29 cellular contexts compared by ENCODE assay signal in genomic region chr9:105069285-105070065, GRCh38.
A peak's percentile ranks its signal among the peaks of the same experiment; 100 is the strongest.
DNase-seq lines count a peak whose midpoint lies in the region; TF ChIP-seq lines count a peak whose summit lies in the region.
"Had no signal": no experiment of that assay in that cellular context is flagged by ENCODE, and none has a peak within 500 bp of the region (broad histone marks: within the 10 kb centered on the region; RNA-seq: fewer than 3 reads in every experiment).

No MANE protein-coding gene starts in this region.

- H4K20me1 ChIP-seq in PC-9 (ENCODE audit: insufficient read depth) (no peaks in the 10 kb centered on the region), smooth muscle cell (ENCODE audit: low read depth) (no peaks in the 10 kb centered on the region)

- H3K4me3 Mint-ChIP-seq in endodermal cell: no peak overlapping the region
- H3K4me3 Mint-ChIP-seq: activated CD4-positive, alpha-beta T cell treated with anti-CD3 and anti-CD28 coated beads, Interleukin-2, amount 10 ng/mL, durations not matched to agents 7 days and 5 days; B cell; brain; CD8-positive, alpha-beta T cell; neural crest cell; stimulated activated naive B cell treated with anti-CD40 and anti-IgM and Interleukin-4, amounts not matched to agents 10 μg/mL and 1 μg/mL and 100 μg/mL, for 72 hours; WTC11 had no signal

- no peaks in the 10 kb centered on the region for H3K36me3 Mint-ChIP-seq in endodermal cell (ENCODE audit: low read depth)
- H3K36me3 Mint-ChIP-seq: brain; CD8-positive, alpha-beta T cell; stimulated activated naive B cell treated with anti-CD40 and anti-IgM and Interleukin-4, amounts not matched to agents 10 μg/mL and 1 μg/mL and 100 μg/mL, for 72 hours had no signal

- H3K79me2 ChIP-seq in PC-9 (ENCODE audit: low read depth): no peaks in the 10 kb centered on the region
- H3K79me2 ChIP-seq in smooth muscle cell (ENCODE audit: low read depth): no peaks in the 10 kb centered on the region

- 75% methylated on average over 6 of the region's 6 CpGs for WGBS in smooth muscle cell (ENCODE audit: low lambda C conversion rate)
- WGBS in endodermal cell (ENCODE audit: insufficient coverage in 1 of 2, insufficient read length in 1 of 2), 2 experiments: 94 to 97% methylated on average over 3 to 6 of the region's 6 CpGs
- 80 to 88% (median 83%) methylated on average over 6 of the region's 6 CpGs for whole genome bisulfite sequencing in stomach, 5 donors
- WGBS in prostate gland: 88% methylated on average over 6 of the region's 6 CpGs

- peak; percentile 18 for DNase-seq in SIG-M5 treated with dmso at 0.1 percent for 504 hours (lab: John Stamatoyannopoulos, UW; ENCODE audit: unreplicated experiment)
- DNase-seq in SIG-M5 (lab: John Stamatoyannopoulos, UW): no peak
- peak in 1 of 2 experiments; percentile 59 for DNase-seq in PC-9
- DNase-seq in fibroblast of villous mesenchyme (ENCODE audit: low read depth): peak; percentile 88
- DNase-seq in smooth muscle cell (lab: John Stamatoyannopoulos, UW; ENCODE audit: unreplicated experiment): no peak
- no peak for DNase-seq in endodermal cell
- DNase-seq in stomach: no peak
- DNase-seq in prostate gland (ENCODE audit: low spot score): no peak
- DNase-seq: 8988T; activated CD4-positive, alpha-beta T cell treated with anti-CD3 and anti-CD28 coated beads, Interleukin-2, amount 10 ng/mL, durations not matched to agents 7 days and 5 days; activated T-cell treated with anti-CD3 and anti-CD28 coated beads, Interleukin-2, amount 50 U/mL, for 48 hours; CD8-positive, alpha-beta T cell; DMS153; effector CD4-positive, alpha-beta T cell; GDM1; glutamatergic neuron; Kasumi-1; NCI-H1694 treated with DMSO at 0.1 percent for 48 hours; NCI-H2171 treated with DMSO at 0.1 percent for 48 hours; NCI-H524; posterior cingulate gyrus; SJCRH30; stimulated activated naive B cell treated with anti-CD40 and anti-IgM and Interleukin-4, amounts not matched to agents 10 μg/mL and 1 μg/mL and 100 μg/mL, for 72 hours; uterus had no signal

- TF ChIP-seq POLR2A in stomach (IDR thresholded peaks at IDR 0.05) (no peak), prostate gland (IDR thresholded peaks at IDR 0.05) (no peak)

- intact Hi-C loops in PC-9 (cut with micrococcal nuclease; ENCODE audit: unreplicated experiment): loop anchor here (2.0 to 10.0 kb wide), 4 partner anchors 48 to 1355 kb away; partner anchors contain the start of gene SLC44A1
- intact Hi-C loops in stomach (cut with DNase I; ENCODE audit: low total_unique reads): loop anchor here (10.0 kb wide), 1 partner anchor 75 kb away; no protein-coding TSS in a partner anchor
- intact Hi-C loops in prostate gland (cut with DNase I): loop anchor here (10.0 kb wide), 3 partner anchors 85 to 205 kb away; partner anchors contain the start of gene ABCA1

- H2AFZ ChIP-seq in PC-9 (no peak overlapping the region), smooth muscle cell (ENCODE audit: low read depth) (no peak overlapping the region)

- no peak overlapping the region for H3K4me3 ChIP-seq in PC-9
- no peak overlapping the region for H3K4me3 ChIP-seq in fibroblast of villous mesenchyme (ENCODE audit: low read depth, low read length)
- no peak overlapping the region for H3K4me3 ChIP-seq in smooth muscle cell
- no peak overlapping the region for H3K4me3 ChIP-seq in endodermal cell (ENCODE audit: low read length)
- no peak overlapping the region for H3K4me3 ChIP-seq in stomach
- H3K4me3 ChIP-seq in prostate gland: no peak overlapping the region
- H3K4me3 ChIP-seq: lung, SJCRH30, uterus had no signal

- peaks cover 5% of the 10 kb centered on the region for H3K9me3 Mint-ChIP-seq in endodermal cell
- H3K9me3 Mint-ChIP-seq: activated CD4-positive, alpha-beta T cell treated with anti-CD3 and anti-CD28 coated beads, Interleukin-2, amount 10 ng/mL, durations not matched to agents 7 days and 5 days; CD8-positive, alpha-beta T cell; stimulated activated naive B cell treated with anti-CD40 and anti-IgM and Interleukin-4, amounts not matched to agents 10 μg/mL and 1 μg/mL and 100 μg/mL, for 72 hours had no signal

- CTCF ChIA-PET in PC-9 (lab: Charles Lee): no interaction called here

- no peak for TF ChIP-seq EP300 in stomach (IDR thresholded peaks at IDR 0.05)

- TF ChIP-seq CTCF in PC-9 (conservative IDR thresholded peaks at IDR 0.05): no peak
- TF ChIP-seq CTCF in fibroblast of villous mesenchyme (IDR thresholded peaks at IDR 0.05; ENCODE audit: insufficient read depth, low read depth, low read length): no peak
- TF ChIP-seq CTCF in smooth muscle cell (IDR thresholded peaks at IDR 0.05; ENCODE audit: borderline replicate concordance, insufficient read depth, poor library complexity, severe bottlenecking): no peak
- no peak for TF ChIP-seq CTCF in endodermal cell (conservative IDR thresholded peaks at IDR 0.05)
- TF ChIP-seq CTCF in stomach (IDR thresholded peaks at IDR 0.05): no peak
- TF ChIP-seq CTCF in prostate gland (IDR thresholded peaks at IDR 0.05): no peak

- BruUV-seq in PC-9 (replicated peaks; lab: Mats Ljungman, UMichigan): no TSS peak

- H3K27ac ChIP-seq in PC-9 (peak overlapping the region; percentile 89), smooth muscle cell (ENCODE audit: low read depth) (peak overlapping the region; percentile 97), endodermal cell (ENCODE audit: low read depth, low read length) (no peak overlapping the region), stomach (no peak overlapping the region), prostate gland (no peak overlapping the region)
- H3K27ac ChIP-seq: SJCRH30, uterus had no signal

- POLR2A ChIA-PET in PC-9 (lab: Charles Lee; ENCODE audit: unreplicated experiment): no interaction called here

- H3K9me3 ChIP-seq in PC-9 (ENCODE audit: insufficient read depth, low read depth): peaks cover 5% of the 10 kb centered on the region
- H3K9me3 ChIP-seq in smooth muscle cell (replicated peaks; ENCODE audit: low read depth): no peaks in the 10 kb centered on the region
- H3K9me3 ChIP-seq in endodermal cell (ENCODE audit: control insufficient read depth, low read length): peaks cover 8% of the 10 kb centered on the region
- H3K9me3 ChIP-seq in stomach: no peaks in the 10 kb centered on the region
- no peaks in the 10 kb centered on the region for H3K9me3 ChIP-seq in prostate gland
- H3K9me3 ChIP-seq: SJCRH30, uterus had no signal

- H3K27me3 ChIP-seq in PC-9 (ENCODE audit: insufficient read depth, low read depth) (no peaks in the 10 kb centered on the region), smooth muscle cell (ENCODE audit: low read depth) (no peaks in the 10 kb centered on the region), endodermal cell (ENCODE audit: control insufficient read depth, insufficient read depth, low read length, poor library complexity, severe bottlenecking) (no peaks in the 10 kb centered on the region), stomach (no peaks in the 10 kb centered on the region), prostate gland (replicated peaks; ENCODE audit: insufficient read depth) (no peaks in the 10 kb centered on the region)
- H3K27me3 ChIP-seq: SJCRH30, uterus had no signal

- H3K36me3 ChIP-seq in PC-9 (ENCODE audit: low read depth): no peaks in the 10 kb centered on the region
- H3K36me3 ChIP-seq in smooth muscle cell (ENCODE audit: low read depth): no peaks in the 10 kb centered on the region
- no peaks in the 10 kb centered on the region for H3K36me3 ChIP-seq in endodermal cell (ENCODE audit: control insufficient read depth, insufficient read depth, low read length)
- no peaks in the 10 kb centered on the region for H3K36me3 ChIP-seq in stomach
- H3K36me3 ChIP-seq in prostate gland: no peaks in the 10 kb centered on the region
- H3K36me3 ChIP-seq: SJCRH30, uterus had no signal

- H3K4me1 ChIP-seq in PC-9 (replicated peaks; ENCODE audit: insufficient read depth) (peaks cover 46% of the 10 kb centered on the region), smooth muscle cell (ENCODE audit: low read depth) (peaks cover 9% of the 10 kb centered on the region), endodermal cell (ENCODE audit: control insufficient read depth, insufficient read depth, low read length) (peaks cover 8% of the 10 kb centered on the region), stomach (peaks cover 20 to 28% (median 21%) of the 10 kb centered on the region in 4 donors), prostate gland (replicated peaks) (no peaks in the 10 kb centered on the region)
- H3K4me1 ChIP-seq: uterus had no signal

- H3K27me3 Mint-ChIP-seq in endodermal cell (ENCODE audit: insufficient read depth): no peaks in the 10 kb centered on the region
- H3K27me3 Mint-ChIP-seq: activated CD4-positive, alpha-beta T cell treated with anti-CD3 and anti-CD28 coated beads, Interleukin-2, amount 10 ng/mL, durations not matched to agents 7 days and 5 days had no signal

- H3K4me2 ChIP-seq in PC-9 (no peak overlapping the region), smooth muscle cell (no peak overlapping the region)

- no peaks in the 10 kb centered on the region for H3K9me2 ChIP-seq in PC-9 (ENCODE audit: insufficient read depth)

- H3F3A ChIP-seq in PC-9 (ENCODE audit: insufficient read depth, low read depth) (peaks cover 41% of the 10 kb centered on the region), smooth muscle cell (ENCODE audit: low read depth) (peaks cover 18% of the 10 kb centered on the region)

- H3K9ac ChIP-seq in smooth muscle cell (ENCODE audit: low read depth) (no peak overlapping the region), endodermal cell (ENCODE audit: extremely low read depth, low read length, poor library complexity, severe bottlenecking) (no peak overlapping the region)

- no peak overlapping the region for H3K27ac Mint-ChIP-seq in endodermal cell
- H3K27ac Mint-ChIP-seq: activated CD4-positive, alpha-beta T cell treated with anti-CD3 and anti-CD28 coated beads, Interleukin-2, amount 10 ng/mL, durations not matched to agents 7 days and 5 days; B cell; CD8-positive, alpha-beta T cell; stimulated activated naive B cell treated with anti-CD40 and anti-IgM and Interleukin-4, amounts not matched to agents 10 μg/mL and 1 μg/mL and 100 μg/mL, for 72 hours; WTC11 had no signal

- H3K4me1 Mint-ChIP-seq in endodermal cell: peaks cover 16% of the 10 kb centered on the region
- H3K4me1 Mint-ChIP-seq: WTC11 had no signal

Comparison
In these comparisons a context has a peak if more than half of its experiments do, and no peak if none do; other contexts are left out.
1. DNase-seq: peak in SIG-M5 treated with dmso at 0.1 percent for 504 hours (single experiment) and fibroblast of villous mesenchyme (single experiment); none in SIG-M5 (single experiment), smooth muscle cell (single experiment), endodermal cell (single experiment), stomach (single experiment) and prostate gland (single experiment).
2. H3K27ac ChIP-seq: peak in PC-9 (single experiment) and smooth muscle cell (single experiment); none in endodermal cell (single experiment), stomach (0 of 5) and prostate gland (0 of 2).